1 cellular context compared by ENCODE assay signal in the genomic region with DNA sequence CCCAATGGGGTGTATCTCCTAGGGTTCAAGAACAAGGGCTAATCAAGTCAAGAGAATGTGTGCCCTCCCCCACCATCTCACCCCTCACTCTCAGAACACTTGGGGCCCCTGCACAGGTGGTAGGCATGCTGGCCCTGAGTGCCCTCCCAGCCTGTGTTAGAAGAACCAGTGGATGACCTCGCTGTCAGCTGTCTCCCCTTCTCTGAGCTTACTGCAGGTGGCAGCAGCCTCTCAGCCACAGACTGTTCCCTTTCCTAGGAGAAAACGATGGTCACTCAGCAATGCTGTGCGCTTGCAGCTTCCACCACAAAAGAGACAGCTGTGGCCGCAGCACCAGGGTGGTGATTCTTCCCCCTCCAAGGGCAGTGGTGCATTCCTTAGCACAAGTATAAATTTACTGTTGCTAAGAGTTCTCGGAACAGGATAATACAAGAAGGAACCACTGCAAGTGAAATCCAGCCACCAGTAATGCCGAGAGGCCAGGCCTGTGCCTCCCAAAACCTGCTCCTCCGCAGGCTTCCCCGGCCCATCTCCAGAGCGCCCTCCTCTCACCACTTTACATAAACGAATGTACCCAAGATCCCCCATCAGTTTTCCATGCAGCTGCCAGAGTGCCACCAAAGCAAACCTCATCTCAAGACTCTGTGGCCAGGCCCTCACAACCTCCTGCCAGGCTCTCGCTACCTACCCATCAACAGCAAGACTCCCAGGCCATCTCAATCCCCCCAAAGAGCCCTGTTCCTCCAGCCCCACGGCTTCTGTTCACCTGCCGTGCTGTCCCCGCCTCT.
TF ChIP-seq lines count a peak whose summit lies in the region.

No MANE protein-coding gene starts in this region.

TF ChIP-seq in HepG2, 621 proteins besides CTCF, POLR2A, EP300 and RAD21 (continued from another document and continues in another):
- TF ChIP-seq, protein P1, sequence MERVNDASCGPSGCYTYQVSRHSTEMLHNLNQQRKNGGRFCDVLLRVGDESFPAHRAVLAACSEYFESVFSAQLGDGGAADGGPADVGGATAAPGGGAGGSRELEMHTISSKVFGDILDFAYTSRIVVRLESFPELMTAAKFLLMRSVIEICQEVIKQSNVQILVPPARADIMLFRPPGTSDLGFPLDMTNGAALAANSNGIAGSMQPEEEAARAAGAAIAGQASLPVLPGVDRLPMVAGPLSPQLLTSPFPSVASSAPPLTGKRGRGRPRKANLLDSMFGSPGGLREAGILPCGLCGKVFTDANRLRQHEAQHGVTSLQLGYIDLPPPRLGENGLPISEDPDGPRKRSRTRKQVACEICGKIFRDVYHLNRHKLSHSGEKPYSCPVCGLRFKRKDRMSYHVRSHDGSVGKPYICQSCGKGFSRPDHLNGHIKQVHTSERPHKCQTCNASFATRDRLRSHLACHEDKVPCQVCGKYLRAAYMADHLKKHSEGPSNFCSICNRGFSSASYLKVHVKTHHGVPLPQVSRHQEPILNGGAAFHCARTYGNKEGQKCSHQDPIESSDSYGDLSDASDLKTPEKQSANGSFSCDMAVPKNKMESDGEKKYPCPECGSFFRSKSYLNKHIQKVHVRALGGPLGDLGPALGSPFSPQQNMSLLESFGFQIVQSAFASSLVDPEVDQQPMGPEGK (CRISPR knock-in tag; IDR thresholded peaks at IDR 0.05): no peak
- TF ChIP-seq NAIF1 (CRISPR knock-in tag; IDR thresholded peaks at IDR 0.05; ENCODE audit: borderline replicate concordance) (no peak), U2AF2 (IDR thresholded peaks at IDR 0.05; ENCODE audit: low read depth, low read length) (no peak), PAWR (CRISPR knock-in tag; IDR thresholded peaks at IDR 0.05; ENCODE audit: borderline replicate concordance) (no peak), RFX5 (IDR thresholded peaks at IDR 0.05; ENCODE audit: low read depth, low read length) (no peak), ZNF558 (CRISPR knock-in tag; IDR thresholded peaks at IDR 0.05; ENCODE audit: borderline replicate concordance) (no peak), ZNF383 (CRISPR knock-in tag; IDR thresholded peaks at IDR 0.05; ENCODE audit: borderline replicate concordance) (no peak), SRF (IDR thresholded peaks at IDR 0.05; ENCODE audit: low read depth, low read length) (no peak), ZNF577 (CRISPR knock-in tag; IDR thresholded peaks at IDR 0.05; ENCODE audit: borderline replicate concordance, low read depth) (no peak), ZNF547 (CRISPR knock-in tag; IDR thresholded peaks at IDR 0.05) (no peak), MBD4 (IDR thresholded peaks at IDR 0.05; ENCODE audit: borderline replicate concordance, low read length) (no peak), ZNF296 (CRISPR knock-in tag; conservative IDR thresholded peaks at IDR 0.05) (no peak), ZNF788 (CRISPR knock-in tag; IDR thresholded peaks at IDR 0.05; ENCODE audit: borderline replicate concordance) (no peak), REL (CRISPR knock-in tag; conservative IDR thresholded peaks at IDR 0.05) (no peak), FOSL1 (CRISPR knock-in tag; IDR thresholded peaks at IDR 0.05; ENCODE audit: borderline replicate concordance) (no peak), ZNF768 (CRISPR knock-in tag; IDR thresholded peaks at IDR 0.05) (0 out of 2 replicates have a peak, but pooled peaks have one; percentile 20), SMAD9 (CRISPR knock-in tag; IDR thresholded peaks at IDR 0.05) (no peak), ZNF839 (CRISPR knock-in tag; IDR thresholded peaks at IDR 0.05; ENCODE audit: borderline replicate concordance) (no peak), ZC3H13 (CRISPR knock-in tag; IDR thresholded peaks at IDR 0.05) (no peak), PLRG1 (conservative IDR thresholded peaks at IDR 0.05) (no peak), CBX1 (IDR thresholded peaks at IDR 0.05; ENCODE audit: low read depth) (no peak), RBM39 (IDR thresholded peaks at IDR 0.05; ENCODE audit: low read depth, low read length, poor library complexity, severe bottlenecking) (no peak), KDM5A (IDR thresholded peaks at IDR 0.05; ENCODE audit: borderline replicate concordance, low read length) (no peak), ATM (IDR thresholded peaks at IDR 0.05; ENCODE audit: borderline replicate concordance) (no peak), PITX1 (CRISPR knock-in tag; IDR thresholded peaks at IDR 0.05) (0 out of 2 replicates have a peak, but pooled peaks have one; percentile 28), HNF4A (CRISPR knock-in tag; IDR thresholded peaks at IDR 0.05) (no peak)
- TF ChIP-seq, protein P2, sequence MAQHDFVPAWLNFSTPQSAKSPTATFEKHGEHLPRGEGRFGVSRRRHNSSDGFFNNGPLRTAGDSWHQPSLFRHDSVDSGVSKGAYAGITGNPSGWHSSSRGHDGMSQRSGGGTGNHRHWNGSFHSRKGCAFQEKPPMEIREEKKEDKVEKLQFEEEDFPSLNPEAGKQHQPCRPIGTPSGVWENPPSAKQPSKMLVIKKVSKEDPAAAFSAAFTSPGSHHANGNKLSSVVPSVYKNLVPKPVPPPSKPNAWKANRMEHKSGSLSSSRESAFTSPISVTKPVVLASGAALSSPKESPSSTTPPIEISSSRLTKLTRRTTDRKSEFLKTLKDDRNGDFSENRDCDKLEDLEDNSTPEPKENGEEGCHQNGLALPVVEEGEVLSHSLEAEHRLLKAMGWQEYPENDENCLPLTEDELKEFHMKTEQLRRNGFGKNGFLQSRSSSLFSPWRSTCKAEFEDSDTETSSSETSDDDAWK (CRISPR knock-in tag; IDR thresholded peaks at IDR 0.05): no peak
- TF ChIP-seq, protein P3, sequence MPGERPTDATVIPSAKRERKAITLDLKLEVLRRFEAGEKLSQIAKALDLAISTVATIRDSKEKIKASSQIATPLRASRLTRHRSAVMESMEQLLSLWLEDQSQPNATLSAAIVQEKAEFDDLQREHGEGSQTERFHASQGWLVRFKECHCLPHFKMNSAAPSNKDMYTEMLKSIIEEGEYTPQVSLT (CRISPR knock-in tag; IDR thresholded peaks at IDR 0.05; ENCODE audit: borderline replicate concordance, low read depth): no peak
- TF ChIP-seq, protein P4, sequence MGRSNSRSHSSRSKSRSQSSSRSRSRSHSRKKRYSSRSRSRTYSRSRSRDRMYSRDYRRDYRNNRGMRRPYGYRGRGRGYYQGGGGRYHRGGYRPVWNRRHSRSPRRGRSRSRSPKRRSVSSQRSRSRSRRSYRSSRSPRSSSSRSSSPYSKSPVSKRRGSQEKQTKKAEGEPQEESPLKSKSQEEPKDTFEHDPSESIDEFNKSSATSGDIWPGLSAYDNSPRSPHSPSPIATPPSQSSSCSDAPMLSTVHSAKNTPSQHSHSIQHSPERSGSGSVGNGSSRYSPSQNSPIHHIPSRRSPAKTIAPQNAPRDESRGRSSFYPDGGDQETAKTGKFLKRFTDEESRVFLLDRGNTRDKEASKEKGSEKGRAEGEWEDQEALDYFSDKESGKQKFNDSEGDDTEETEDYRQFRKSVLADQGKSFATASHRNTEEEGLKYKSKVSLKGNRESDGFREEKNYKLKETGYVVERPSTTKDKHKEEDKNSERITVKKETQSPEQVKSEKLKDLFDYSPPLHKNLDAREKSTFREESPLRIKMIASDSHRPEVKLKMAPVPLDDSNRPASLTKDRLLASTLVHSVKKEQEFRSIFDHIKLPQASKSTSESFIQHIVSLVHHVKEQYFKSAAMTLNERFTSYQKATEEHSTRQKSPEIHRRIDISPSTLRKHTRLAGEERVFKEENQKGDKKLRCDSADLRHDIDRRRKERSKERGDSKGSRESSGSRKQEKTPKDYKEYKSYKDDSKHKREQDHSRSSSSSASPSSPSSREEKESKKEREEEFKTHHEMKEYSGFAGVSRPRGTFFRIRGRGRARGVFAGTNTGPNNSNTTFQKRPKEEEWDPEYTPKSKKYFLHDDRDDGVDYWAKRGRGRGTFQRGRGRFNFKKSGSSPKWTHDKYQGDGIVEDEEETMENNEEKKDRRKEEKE (IDR thresholded peaks at IDR 0.05): no peak
- TF ChIP-seq, protein P5, sequence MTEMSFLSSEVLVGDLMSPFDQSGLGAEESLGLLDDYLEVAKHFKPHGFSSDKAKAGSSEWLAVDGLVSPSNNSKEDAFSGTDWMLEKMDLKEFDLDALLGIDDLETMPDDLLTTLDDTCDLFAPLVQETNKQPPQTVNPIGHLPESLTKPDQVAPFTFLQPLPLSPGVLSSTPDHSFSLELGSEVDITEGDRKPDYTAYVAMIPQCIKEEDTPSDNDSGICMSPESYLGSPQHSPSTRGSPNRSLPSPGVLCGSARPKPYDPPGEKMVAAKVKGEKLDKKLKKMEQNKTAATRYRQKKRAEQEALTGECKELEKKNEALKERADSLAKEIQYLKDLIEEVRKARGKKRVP (CRISPR knock-in tag; IDR thresholded peaks at IDR 0.05): no peak
- TF ChIP-seq, protein P6, sequence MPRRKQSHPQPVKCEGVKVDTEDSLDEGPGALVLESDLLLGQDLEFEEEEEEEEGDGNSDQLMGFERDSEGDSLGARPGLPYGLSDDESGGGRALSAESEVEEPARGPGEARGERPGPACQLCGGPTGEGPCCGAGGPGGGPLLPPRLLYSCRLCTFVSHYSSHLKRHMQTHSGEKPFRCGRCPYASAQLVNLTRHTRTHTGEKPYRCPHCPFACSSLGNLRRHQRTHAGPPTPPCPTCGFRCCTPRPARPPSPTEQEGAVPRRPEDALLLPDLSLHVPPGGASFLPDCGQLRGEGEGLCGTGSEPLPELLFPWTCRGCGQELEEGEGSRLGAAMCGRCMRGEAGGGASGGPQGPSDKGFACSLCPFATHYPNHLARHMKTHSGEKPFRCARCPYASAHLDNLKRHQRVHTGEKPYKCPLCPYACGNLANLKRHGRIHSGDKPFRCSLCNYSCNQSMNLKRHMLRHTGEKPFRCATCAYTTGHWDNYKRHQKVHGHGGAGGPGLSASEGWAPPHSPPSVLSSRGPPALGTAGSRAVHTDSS (CRISPR knock-in tag; conservative IDR thresholded peaks at IDR 0.05): no peak
- TF ChIP-seq, protein P7, sequence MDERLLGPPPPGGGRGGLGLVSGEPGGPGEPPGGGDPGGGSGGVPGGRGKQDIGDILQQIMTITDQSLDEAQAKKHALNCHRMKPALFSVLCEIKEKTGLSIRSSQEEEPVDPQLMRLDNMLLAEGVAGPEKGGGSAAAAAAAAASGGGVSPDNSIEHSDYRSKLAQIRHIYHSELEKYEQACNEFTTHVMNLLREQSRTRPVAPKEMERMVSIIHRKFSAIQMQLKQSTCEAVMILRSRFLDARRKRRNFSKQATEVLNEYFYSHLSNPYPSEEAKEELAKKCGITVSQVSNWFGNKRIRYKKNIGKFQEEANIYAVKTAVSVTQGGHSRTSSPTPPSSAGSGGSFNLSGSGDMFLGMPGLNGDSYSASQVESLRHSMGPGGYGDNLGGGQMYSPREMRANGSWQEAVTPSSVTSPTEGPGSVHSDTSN (CRISPR knock-in tag; IDR thresholded peaks at IDR 0.05): no peak
- TF ChIP-seq, protein P8, sequence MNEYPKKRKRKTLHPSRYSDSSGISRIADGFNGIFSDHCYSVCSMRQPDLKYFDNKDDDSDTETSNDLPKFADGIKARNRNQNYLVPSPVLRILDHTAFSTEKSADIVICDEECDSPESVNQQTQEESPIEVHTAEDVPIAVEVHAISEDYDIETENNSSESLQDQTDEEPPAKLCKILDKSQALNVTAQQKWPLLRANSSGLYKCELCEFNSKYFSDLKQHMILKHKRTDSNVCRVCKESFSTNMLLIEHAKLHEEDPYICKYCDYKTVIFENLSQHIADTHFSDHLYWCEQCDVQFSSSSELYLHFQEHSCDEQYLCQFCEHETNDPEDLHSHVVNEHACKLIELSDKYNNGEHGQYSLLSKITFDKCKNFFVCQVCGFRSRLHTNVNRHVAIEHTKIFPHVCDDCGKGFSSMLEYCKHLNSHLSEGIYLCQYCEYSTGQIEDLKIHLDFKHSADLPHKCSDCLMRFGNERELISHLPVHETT (CRISPR knock-in tag; conservative IDR thresholded peaks at IDR 0.05): no peak
- TF ChIP-seq, protein P9, sequence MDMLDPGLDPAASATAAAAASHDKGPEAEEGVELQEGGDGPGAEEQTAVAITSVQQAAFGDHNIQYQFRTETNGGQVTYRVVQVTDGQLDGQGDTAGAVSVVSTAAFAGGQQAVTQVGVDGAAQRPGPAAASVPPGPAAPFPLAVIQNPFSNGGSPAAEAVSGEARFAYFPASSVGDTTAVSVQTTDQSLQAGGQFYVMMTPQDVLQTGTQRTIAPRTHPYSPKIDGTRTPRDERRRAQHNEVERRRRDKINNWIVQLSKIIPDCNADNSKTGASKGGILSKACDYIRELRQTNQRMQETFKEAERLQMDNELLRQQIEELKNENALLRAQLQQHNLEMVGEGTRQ (IDR thresholded peaks at IDR 0.05; ENCODE audit: low read depth, low read length): no peak
- TF ChIP-seq, protein P9 (CRISPR knock-in tag; IDR thresholded peaks at IDR 0.05; ENCODE audit: borderline replicate concordance): no peak
- TF ChIP-seq, protein P10, sequence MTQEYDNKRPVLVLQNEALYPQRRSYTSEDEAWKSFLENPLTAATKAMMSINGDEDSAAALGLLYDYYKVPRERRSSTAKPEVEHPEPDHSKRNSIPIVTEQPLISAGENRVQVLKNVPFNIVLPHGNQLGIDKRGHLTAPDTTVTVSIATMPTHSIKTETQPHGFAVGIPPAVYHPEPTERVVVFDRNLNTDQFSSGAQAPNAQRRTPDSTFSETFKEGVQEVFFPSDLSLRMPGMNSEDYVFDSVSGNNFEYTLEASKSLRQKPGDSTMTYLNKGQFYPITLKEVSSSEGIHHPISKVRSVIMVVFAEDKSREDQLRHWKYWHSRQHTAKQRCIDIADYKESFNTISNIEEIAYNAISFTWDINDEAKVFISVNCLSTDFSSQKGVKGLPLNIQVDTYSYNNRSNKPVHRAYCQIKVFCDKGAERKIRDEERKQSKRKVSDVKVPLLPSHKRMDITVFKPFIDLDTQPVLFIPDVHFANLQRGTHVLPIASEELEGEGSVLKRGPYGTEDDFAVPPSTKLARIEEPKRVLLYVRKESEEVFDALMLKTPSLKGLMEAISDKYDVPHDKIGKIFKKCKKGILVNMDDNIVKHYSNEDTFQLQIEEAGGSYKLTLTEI (CRISPR knock-in tag; conservative IDR thresholded peaks at IDR 0.05): no peak
- TF ChIP-seq, protein P11, sequence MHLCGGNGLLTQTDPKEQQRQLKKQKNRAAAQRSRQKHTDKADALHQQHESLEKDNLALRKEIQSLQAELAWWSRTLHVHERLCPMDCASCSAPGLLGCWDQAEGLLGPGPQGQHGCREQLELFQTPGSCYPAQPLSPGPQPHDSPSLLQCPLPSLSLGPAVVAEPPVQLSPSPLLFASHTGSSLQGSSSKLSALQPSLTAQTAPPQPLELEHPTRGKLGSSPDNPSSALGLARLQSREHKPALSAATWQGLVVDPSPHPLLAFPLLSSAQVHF (CRISPR knock-in tag; IDR thresholded peaks at IDR 0.05): no peak
- TF ChIP-seq, protein P12, sequence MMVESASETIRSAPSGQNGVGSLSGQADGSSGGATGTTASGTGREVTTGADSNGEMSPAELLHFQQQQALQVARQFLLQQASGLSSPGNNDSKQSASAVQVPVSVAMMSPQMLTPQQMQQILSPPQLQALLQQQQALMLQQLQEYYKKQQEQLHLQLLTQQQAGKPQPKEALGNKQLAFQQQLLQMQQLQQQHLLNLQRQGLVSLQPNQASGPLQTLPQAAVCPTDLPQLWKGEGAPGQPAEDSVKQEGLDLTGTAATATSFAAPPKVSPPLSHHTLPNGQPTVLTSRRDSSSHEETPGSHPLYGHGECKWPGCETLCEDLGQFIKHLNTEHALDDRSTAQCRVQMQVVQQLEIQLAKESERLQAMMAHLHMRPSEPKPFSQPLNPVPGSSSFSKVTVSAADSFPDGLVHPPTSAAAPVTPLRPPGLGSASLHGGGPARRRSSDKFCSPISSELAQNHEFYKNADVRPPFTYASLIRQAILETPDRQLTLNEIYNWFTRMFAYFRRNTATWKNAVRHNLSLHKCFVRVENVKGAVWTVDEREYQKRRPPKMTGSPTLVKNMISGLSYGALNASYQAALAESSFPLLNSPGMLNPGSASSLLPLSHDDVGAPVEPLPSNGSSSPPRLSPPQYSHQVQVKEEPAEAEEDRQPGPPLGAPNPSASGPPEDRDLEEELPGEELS (CRISPR knock-in tag; IDR thresholded peaks at IDR 0.05): no peak
